3 cellular contexts compared by ENCODE assay signal in genomic region chr10:48249763-48250351, GRCh38.
TF ChIP-seq lines count a peak whose summit lies in the region.

No MANE protein-coding gene starts in this region.

TF ChIP-seq in A549, 52 proteins besides CTCF, POLR2A, EP300 and RAD21:
- TF ChIP-seq BCL3 (IDR thresholded peaks at IDR 0.05) (no peak), TFCP2L1 (CRISPR knock-in tag; IDR thresholded peaks at IDR 0.05) (no peak), HOXB13 (CRISPR knock-in tag; IDR thresholded peaks at IDR 0.05; ENCODE audit: low read depth) (no peak), HOXA7 (CRISPR knock-in tag; IDR thresholded peaks at IDR 0.05) (no peak), POLR2AphosphoS2 (conservative IDR thresholded peaks at IDR 0.05; ENCODE audit: low read length) (no peak), NFE2L2 (conservative IDR thresholded peaks at IDR 0.05; ENCODE audit: low read length) (no peak), NR3C1 (IDR thresholded peaks at IDR 0.05) (no peak), HEYL (CRISPR knock-in tag; IDR thresholded peaks at IDR 0.05) (no peak), E2F6 (IDR thresholded peaks at IDR 0.05; ENCODE audit: borderline replicate concordance, low read depth) (no peak), KDM5A (IDR thresholded peaks at IDR 0.05) (no peak), PHF8 (IDR thresholded peaks at IDR 0.05; ENCODE audit: borderline replicate concordance, low read depth) (no peak), USF2 (IDR thresholded peaks at IDR 0.05) (no peak), MAFK (IDR thresholded peaks at IDR 0.05; ENCODE audit: partially characterized antibody) (no peak), SMC3 (IDR thresholded peaks at IDR 0.05) (no peak)
TF ChIP-seq in A549: peak in this region for 0.

TF ChIP-seq in GM12878, 131 proteins besides CTCF, POLR2A, EP300 and RAD21:
- TF ChIP-seq KLF5 (IDR thresholded peaks at IDR 0.05; ENCODE audit: partially characterized antibody) (no peak), KAT2A (conservative IDR thresholded peaks at IDR 0.05; ENCODE audit: control insufficient read depth, low read depth, low read length) (no peak), PKNOX1 (IDR thresholded peaks at IDR 0.05) (no peak), GABPA (IDR thresholded peaks at IDR 0.05; ENCODE audit: low read depth) (no peak), ZNF687 (IDR thresholded peaks at IDR 0.05) (no peak), POLR2AphosphoS5 (IDR thresholded peaks at IDR 0.05; ENCODE audit: low read length) (no peak), HDAC6 (IDR thresholded peaks at IDR 0.05; ENCODE audit: unreplicated experiment) (no peak), ESRRA (IDR thresholded peaks at IDR 0.05; ENCODE audit: low read length) (no peak), RFX5 (IDR thresholded peaks at IDR 0.05; ENCODE audit: low read depth, low read length) (no peak)

TF ChIP-seq in GM12891, 5 proteins besides CTCF, POLR2A, EP300 and RAD21:
- TF ChIP-seq POU2F2 (IDR thresholded peaks at IDR 0.05; ENCODE audit: low read depth, low read length) (no peak), TAF1 (IDR thresholded peaks at IDR 0.05; ENCODE audit: low read depth, low read length) (no peak), POLR2AphosphoS5 (IDR thresholded peaks at IDR 0.05; ENCODE audit: low read depth, low read length) (no peak), SPI1 (IDR thresholded peaks at IDR 0.05; ENCODE audit: low read depth, low read length) (no peak), PAX5 (IDR thresholded peaks at IDR 0.05; ENCODE audit: insufficient read depth, low read length, severe bottlenecking) (no peak)
